Comparison of ENCODE assay signal across 20 cellular contexts in genomic region chr5:126603402-126603991, GRCh38. TPM values are rescaled to one million over a fixed set of nuclear protein-coding genes. Genes with fewer than 3 reads are reported as not detected.
DNase-seq lines count a peak whose midpoint lies in the region; ATAC-seq and TF ChIP-seq lines count a peak whose summit lies in the region.
"Had no signal": no experiment of that assay in that cellular context is flagged by ENCODE, and none has a peak within 500 bp of the region (broad histone marks: within the 10 kb centered on the region; RNA-seq: fewer than 3 reads in every experiment).

No MANE protein-coding gene starts in this region.

- H3K27me3 ChIP-seq in CD4-positive, CD25-positive, alpha-beta regulatory T cell (ENCODE audit: control insufficient read depth, insufficient read depth, low read length) = no peaks in the 10 kb centered on the region
- no peaks in the 10 kb centered on the region for H3K27me3 ChIP-seq in CD4-positive, alpha-beta memory T cell (ENCODE audit: insufficient read depth, low read length)
- no peaks in the 10 kb centered on the region for H3K27me3 ChIP-seq in Panc1 (ENCODE audit: control insufficient read depth, insufficient read depth, low read length)
- no peaks in the 10 kb centered on the region for H3K27me3 ChIP-seq in gastroesophageal sphincter
- H3K27me3 ChIP-seq: BLaER1, cardiac muscle cell, esophagus squamous epithelium, left lung, upper lobe of right lung had no signal

- peak overlapping the region; percentile 36 to 97 (median 62) for H3K4me3 Mint-ChIP-seq in CD4-positive, CD25-positive, alpha-beta regulatory T cell
- H3K4me3 Mint-ChIP-seq in CD4-positive, alpha-beta memory T cell = peak overlapping the region in 7 of 8 donors; percentile 1 to 74 (median 48)
- H3K4me3 Mint-ChIP-seq in memory B cell = no peak overlapping the region

- no peaks in the 10 kb centered on the region for H3K9me3 ChIP-seq in CD4-positive, CD25-positive, alpha-beta regulatory T cell (ENCODE audit: control insufficient read depth in 2 of 2, low read length in 2 of 2)
- H3K9me3 ChIP-seq in CD4-positive, alpha-beta memory T cell (ENCODE audit: control insufficient read depth in 1 of 2, low read length in 2 of 2) = no peaks in the 10 kb centered on the region
- H3K9me3 ChIP-seq in Panc1 (ENCODE audit: control insufficient read depth, insufficient read depth, low read depth, low read length) (no peaks in the 10 kb centered on the region), gastroesophageal sphincter (no peaks in the 10 kb centered on the region)
- H3K9me3 ChIP-seq: esophagus squamous epithelium, left lung, upper lobe of right lung had no signal

- H3K36me3 ChIP-seq in CD4-positive, CD25-positive, alpha-beta regulatory T cell (ENCODE audit: control insufficient read depth, insufficient read depth, low read length) = peaks cover 33% of the 10 kb centered on the region
- H3K36me3 ChIP-seq in CD4-positive, alpha-beta memory T cell (ENCODE audit: insufficient read depth, low read length) = peaks cover 26% of the 10 kb centered on the region
- H3K36me3 ChIP-seq in Panc1 (ENCODE audit: control insufficient read depth, insufficient read depth, low read length) (peaks cover 12% of the 10 kb centered on the region; the same call in 1 of the 2 replicates), gastroesophageal sphincter (peaks cover 0 to 51% of the 10 kb centered on the region in 2 donors)

- BruUV-seq in Panc1 (replicated peaks; lab: Mats Ljungman, UMichigan) = TSS peak; percentile 69

- intact Hi-C loops in CD4-positive, alpha-beta memory T cell (cut with micrococcal nuclease) = loop anchor here (5.0 kb wide), 1 partner anchor 1479 kb away; the partner anchor contains the start of gene SLC12A2
- intact Hi-C loops in Panc1 (cut with micrococcal nuclease; ENCODE audit: unreplicated experiment) = no loop called here

- TF ChIP-seq EP300 in gastroesophageal sphincter (IDR thresholded peaks at IDR 0.05) = no peak

- no peak for DNase-seq in CD4-positive, CD25-positive, alpha-beta regulatory T cell
- no peak for DNase-seq in CD4-positive, alpha-beta memory T cell
- DNase-seq in Panc1 (ENCODE audit: low read depth, low spot score) = no peak
- DNase-seq in memory B cell (ENCODE audit: low spot score in 2 of 2) = no peak
- no peak for DNase-seq in COLO668 (lab: John Stamatoyannopoulos, UW; ENCODE audit: unreplicated experiment)
- DNase-seq in DMS53 treated with DMSO at 0.1 percent for 48 hours (lab: John Stamatoyannopoulos, UW; ENCODE audit: unreplicated experiment) = no peak
- DNase-seq: activated CD8-positive, alpha-beta memory T cell treated with anti-CD3 and anti-CD28 coated beads, Interleukin-2, amount 50 U/mL, for 4 hours; DMS79 treated with DMSO at 0.1 percent for 48 hours; esophagus squamous epithelium; left lung; NCI-H2029; Right ventricle myocardium superior; stimulated activated CD4-positive, alpha-beta T cell treated with anti-CD3 and anti-CD28 coated beads, Interleukin-12 subunit alpha, Interleukin-12 subunit beta, amount 100 ng/mL, for 4 hours; T-cell; upper lobe of right lung had no signal

- WGBS in gastroesophageal sphincter (ENCODE audit: low coverage in 1 of 2), 2 donors = 54 to 71% methylated on average over 5 to 6 of the region's 6 CpGs

- H3K36me3 Mint-ChIP-seq in CD4-positive, CD25-positive, alpha-beta regulatory T cell = peaks cover 17% of the 10 kb centered on the region
- peaks cover 22 to 46% of the 10 kb centered on the region in 2 donors for H3K36me3 Mint-ChIP-seq in CD4-positive, alpha-beta memory T cell
- peaks cover 12% of the 10 kb centered on the region for H3K36me3 Mint-ChIP-seq in memory B cell

- POLR2A ChIA-PET in CD4-positive, alpha-beta memory T cell (lab: Charles Lee; ENCODE audit: partially characterized antibody) = interaction anchor here (0.6 kb wide), 1 partner anchor 141 kb away, joined by 4 read pairs; no protein-coding TSS in a partner anchor
- POLR2A ChIA-PET in Panc1 (lab: Charles Lee) = interaction anchor here (0.6 to 0.7 kb wide), 3 partner anchors 9 to 1052 kb away, joined by 3 to 4 read pairs (median 4); no protein-coding TSS in a partner anchor

- TF ChIP-seq POLR2A in gastroesophageal sphincter (IDR thresholded peaks at IDR 0.05) = no peak

- no peak overlapping the region for H3K4me3 ChIP-seq in CD4-positive, CD25-positive, alpha-beta regulatory T cell (ENCODE audit: low read depth, low read length)
- H3K4me3 ChIP-seq in CD4-positive, alpha-beta memory T cell (ENCODE audit: low read length in 2 of 2) = no peak overlapping the region
- no peak overlapping the region for H3K4me3 ChIP-seq in Panc1 (ENCODE audit: low read depth in 2 of 2, low read length in 2 of 2)
- H3K4me3 ChIP-seq in gastroesophageal sphincter = no peak overlapping the region
- H3K4me3 ChIP-seq: BLaER1, cardiac muscle cell, esophagus squamous epithelium, left lung, upper lobe of right lung had no signal

- CTCF ChIA-PET in CD4-positive, alpha-beta memory T cell (lab: Charles Lee; ENCODE audit: partially characterized antibody) = interaction anchor here (0.6 to 1.0 kb wide), 2 partner anchors 15 to 16 kb away, joined by 3 to 4 read pairs; no protein-coding TSS in a partner anchor
- CTCF ChIA-PET in Panc1 (lab: Charles Lee) = interaction anchor here (0.6 to 0.7 kb wide), 2 partner anchors 177 to 992 kb away, joined by 5 to 7 read pairs; no protein-coding TSS in a partner anchor

- in situ Hi-C loops in Panc1 (cut with HindIII; ENCODE audit: low pct_unique_long_range_greater_than_20kb, low sequenced_read_pairs) = no loop called here

- H3K4me1 Mint-ChIP-seq in CD4-positive, CD25-positive, alpha-beta regulatory T cell = peaks cover 7 to 63% (median 37%) of the 10 kb centered on the region in 4 donors
- peaks cover 31 to 65% (median 49%) of the 10 kb centered on the region in 4 donors for H3K4me1 Mint-ChIP-seq in CD4-positive, alpha-beta memory T cell
- H3K4me1 Mint-ChIP-seq in memory B cell = peaks cover 17% of the 10 kb centered on the region

- TF ChIP-seq CTCF in Panc1 (IDR thresholded peaks at IDR 0.05) = no peak
- no peak for TF ChIP-seq CTCF in gastroesophageal sphincter (IDR thresholded peaks at IDR 0.05)

- peaks cover 28% of the 10 kb centered on the region for H3K4me1 ChIP-seq in CD4-positive, CD25-positive, alpha-beta regulatory T cell (ENCODE audit: control insufficient read depth, insufficient read depth, low read length, poor library complexity, severe bottlenecking)
- peaks cover 44% of the 10 kb centered on the region for H3K4me1 ChIP-seq in CD4-positive, alpha-beta memory T cell (ENCODE audit: insufficient read depth, low read length)
- peaks cover 5% of the 10 kb centered on the region; the same call in 1 of the 2 replicates for H3K4me1 ChIP-seq in Panc1 (ENCODE audit: control insufficient read depth, insufficient read depth, low read length)
- peaks cover 0 to 71% (median 26%) of the 10 kb centered on the region in 3 donors for H3K4me1 ChIP-seq in gastroesophageal sphincter

- H3K27ac ChIP-seq in CD4-positive, CD25-positive, alpha-beta regulatory T cell (ENCODE audit: insufficient read depth, low read length, poor library complexity, severe bottlenecking) = no peak overlapping the region
- no peak overlapping the region for H3K27ac ChIP-seq in CD4-positive, alpha-beta memory T cell (ENCODE audit: low read depth, low read length)
- no peak overlapping the region for H3K27ac ChIP-seq in Panc1 (ENCODE audit: low read length)
- no peak overlapping the region for H3K27ac ChIP-seq in gastroesophageal sphincter
- H3K27ac ChIP-seq: BLaER1, cardiac muscle cell, esophagus squamous epithelium, left lung, upper lobe of right lung had no signal

- ATAC-seq in CD4-positive, CD25-positive, alpha-beta regulatory T cell (ENCODE audit: low read depth in 2 of 2) = no peak
- ATAC-seq in Panc1 = no peak
- ATAC-seq in memory B cell (ENCODE audit: low read depth) = no peak
- ATAC-seq in gastroesophageal sphincter = no peak
- no peak for ATAC-seq in HG03521 (IDR thresholded peaks at IDR 0.05; ENCODE audit: unreplicated experiment)
- ATAC-seq: HCT116, left lung, T-cell, upper lobe of right lung had no signal

- peak overlapping the region in 1 of 3 donors; percentile 57 for H3K27ac Mint-ChIP-seq in CD4-positive, CD25-positive, alpha-beta regulatory T cell
- H3K27ac Mint-ChIP-seq in CD4-positive, alpha-beta memory T cell = peak overlapping the region in 4 of 7 donors; percentile 16 to 69 (median 60)
- H3K27ac Mint-ChIP-seq in memory B cell = peak overlapping the region; percentile 82
- H3K27ac Mint-ChIP-seq: T-cell had no signal

- peaks cover 5% of the 10 kb centered on the region for H3K27me3 Mint-ChIP-seq in CD4-positive, CD25-positive, alpha-beta regulatory T cell
- H3K27me3 Mint-ChIP-seq in CD4-positive, alpha-beta memory T cell = no peaks in the 10 kb centered on the region
- H3K27me3 Mint-ChIP-seq in memory B cell = no peaks in the 10 kb centered on the region
- H3K27me3 Mint-ChIP-seq: T-cell had no signal

- no peaks in the 10 kb centered on the region for H3K9me3 Mint-ChIP-seq in CD4-positive, CD25-positive, alpha-beta regulatory T cell
- peaks cover 0 to 3% (median 0%) of the 10 kb centered on the region in 8 donors for H3K9me3 Mint-ChIP-seq in CD4-positive, alpha-beta memory T cell
- H3K9me3 Mint-ChIP-seq in memory B cell = no peaks in the 10 kb centered on the region
- H3K9me3 Mint-ChIP-seq: T-cell had no signal

RNA-seq across cellular contexts. Expression of gene PHAX, which starts 2.8 kb away (rescaled TPM):
- 27.0 TPM for total RNA-seq in CD4-positive, CD25-positive, alpha-beta regulatory T cell
- 10 to 100 TPM; 66.6 to 83.0 (median 73.7) TPM for polyA plus RNA-seq in CD4-positive, CD25-positive, alpha-beta regulatory T cell
- 10 to 100 TPM; 41.2 to 43.4 TPM for total RNA-seq in CD4-positive, alpha-beta memory T cell
- 100 to 1,000 TPM in 1 of 2 donors, 10 to 100 TPM in 1; 59.9 to 112 TPM for polyA plus RNA-seq in CD4-positive, alpha-beta memory T cell
- total RNA-seq in Panc1 (2021; ENCODE audit: unreplicated experiment) (46.2 TPM), gastroesophageal sphincter (10 to 100 TPM; 57.3 to 83.4 (median 68.2) TPM)
- 55.5 TPM for polyA plus RNA-seq in Panc1 (2012; ENCODE audit: insufficient read length)

RNA-seq across cellular contexts. Expression of gene ALDH7A1, which starts 8.5 kb away (rescaled TPM):
- 0.35 TPM for total RNA-seq in CD4-positive, CD25-positive, alpha-beta regulatory T cell
- 1 to 10 TPM in 2 of 4 donors, under 1 TPM in 1, not detected in 1; 0.59 to 3.2 (median 1.3) TPM for polyA plus RNA-seq in CD4-positive, CD25-positive, alpha-beta regulatory T cell
- 1 to 10 TPM; 1.3 to 2.2 TPM for total RNA-seq in CD4-positive, alpha-beta memory T cell
- polyA plus RNA-seq in CD4-positive, alpha-beta memory T cell = 1 to 10 TPM; 1.4 to 4.8 TPM
- total RNA-seq in Panc1 (2021; ENCODE audit: unreplicated experiment) (52.9 TPM), gastroesophageal sphincter (10 to 100 TPM; 13.6 to 23.4 (median 18.6) TPM)
- 60.1 TPM for polyA plus RNA-seq in Panc1 (2012; ENCODE audit: insufficient read length)

Comparison
In these comparisons a context has a peak if more than half of its experiments do, and no peak if none do; other contexts are left out.
1. RNA of gene ALDH7A1, which starts 8.5 kb away (total RNA-seq): 52.9 TPM in Panc1 (single experiment) and 13.6 to 23.4 TPM in gastroesophageal sphincter; 1.3 to 2.2 TPM in CD4-positive, alpha-beta memory T cell and 0.35 TPM in CD4-positive, CD25-positive, alpha-beta regulatory T cell (single experiment); every median in the first group is over 4 times any median in the second.